8 cellular contexts compared by ENCODE assay signal in genomic region chr12:46372131-46372851, GRCh38. TPM values are rescaled to one million over a fixed set of nuclear protein-coding genes. Genes with fewer than 3 reads are reported as not detected.
DNase-seq lines count a peak whose midpoint lies in the region; ATAC-seq, FAIRE-seq and TF ChIP-seq lines count a peak whose summit lies in the region.

Gene SLC38A2, minus strand, starts transcription at chr12:46372773. Its CDS starts 1,480 bp downstream, at chr12:46371293.

- DNase-seq in GDM1 (lab: John Stamatoyannopoulos, UW) (peak; percentile 86), H54 (ENCODE audit: insufficient read length, low spot score) (peak; percentile 83), MG63 (peak; percentile 98), SK-N-SH (peak; percentile 82), globus pallidus (ENCODE audit: low spot score) (peak; percentile 96), omental fat pad (ENCODE audit: low spot score) (peak; percentile 92), thoracic aorta (ENCODE audit: low spot score) (peak; percentile 88)

- TF ChIP-seq CTCF in SK-N-SH (IDR thresholded peaks at IDR 0.05) (no peak), omental fat pad (IDR thresholded peaks at IDR 0.05) (no peak), thoracic aorta (IDR thresholded peaks at IDR 0.05) (no peak)

- peaks cover 48% of the 10 kb centered on the region for H3K4me1 Mint-ChIP-seq in activated naive CD4-positive, alpha-beta T cell treated with anti-CD3 and anti-CD28 coated beads, Interleukin-2, amount 50 U/mL, for 24 hours

- H3K27ac ChIP-seq in SK-N-SH (ENCODE audit: low read depth in 2 of 2, low read length in 1 of 2) (peak within 1 kb of the TSS; percentile 94 to 97), thoracic aorta (peak within 1 kb of the TSS; percentile 96 to 99)

- no peaks in the 10 kb centered on the region for H3K27me3 Mint-ChIP-seq in activated naive CD4-positive, alpha-beta T cell treated with anti-CD3 and anti-CD28 coated beads, Interleukin-2, amount 50 U/mL, for 24 hours

- H3K9me2 ChIP-seq in SK-N-SH = no peaks in the 10 kb centered on the region

- TF ChIP-seq POLR2A in H54 (IDR thresholded peaks at IDR 0.05; ENCODE audit: low read depth, low read length) = peak; percentile 99

- peak within 1 kb of the TSS; percentile 71 for H2AFZ ChIP-seq in SK-N-SH (ENCODE audit: low read depth)

- H3K27ac Mint-ChIP-seq in activated naive CD4-positive, alpha-beta T cell treated with anti-CD3 and anti-CD28 coated beads, Interleukin-2, amount 50 U/mL, for 24 hours = peak within 1 kb of the TSS; percentile 99

- POLR2A ChIA-PET in SK-N-SH (lab: Yijun Ruan, JAX) = interaction anchor here (0.7 to 1.8 kb wide), 6 partner anchors 10 to 106 kb away, joined by 3 to 9 read pairs (median 3); partner anchors contain the start of gene SLC38A1

- H3K4me3 ChIP-seq in MG63 (peak within 1 kb of the TSS; percentile 88), SK-N-SH (ENCODE audit: low read depth in 2 of 2, low read length in 1 of 2) (peak within 1 kb of the TSS; percentile 70 to 82), thoracic aorta (peak within 1 kb of the TSS; percentile 95)

- no peaks in the 10 kb centered on the region for H3K9me3 ChIP-seq in MG63
- H3K9me3 ChIP-seq in SK-N-SH = no peaks in the 10 kb centered on the region
- H3K9me3 ChIP-seq in thoracic aorta = no peaks in the 10 kb centered on the region

- peaks cover 31% of the 10 kb centered on the region for H3K36me3 Mint-ChIP-seq in activated naive CD4-positive, alpha-beta T cell treated with anti-CD3 and anti-CD28 coated beads, Interleukin-2, amount 50 U/mL, for 24 hours

- WGBS in SK-N-SH (ENCODE audit: low lambda C conversion rate) = 1% methylated on average over 48 of the region's 77 CpGs

- H3K9me3 Mint-ChIP-seq in activated naive CD4-positive, alpha-beta T cell treated with anti-CD3 and anti-CD28 coated beads, Interleukin-2, amount 50 U/mL, for 24 hours = no peaks in the 10 kb centered on the region

- H3K36me3 ChIP-seq in MG63 (peaks cover 50% of the 10 kb centered on the region), SK-N-SH (replicated peaks in 1 of 2; ENCODE audit: control insufficient read depth in 1 of 2, insufficient read depth in 2 of 2, low read length in 1 of 2) (peaks cover 38 to 39% of the 10 kb centered on the region in 2 experiments), thoracic aorta (peaks cover 29% of the 10 kb centered on the region)

- peaks cover 51% of the 10 kb centered on the region for H4K20me1 ChIP-seq in SK-N-SH (ENCODE audit: insufficient read depth)

- H3K9ac ChIP-seq in SK-N-SH = peak within 1 kb of the TSS; percentile 100

- no peak for FAIRE-seq in H54 (lab: Jason Lieb, UNC)

- peak within 1 kb of the TSS; percentile 86 for H3K4me2 ChIP-seq in SK-N-SH

- peaks cover 49% of the 10 kb centered on the region for H3F3A ChIP-seq in SK-N-SH (replicated peaks; ENCODE audit: insufficient read depth)

- H3K27me3 ChIP-seq in MG63 = no peaks in the 10 kb centered on the region
- H3K27me3 ChIP-seq in SK-N-SH (ENCODE audit: insufficient read depth) = no peaks in the 10 kb centered on the region
- H3K27me3 ChIP-seq in thoracic aorta (replicated peaks; ENCODE audit: insufficient read depth) = no peaks in the 10 kb centered on the region

- H3K4me3 Mint-ChIP-seq in activated naive CD4-positive, alpha-beta T cell treated with anti-CD3 and anti-CD28 coated beads, Interleukin-2, amount 50 U/mL, for 24 hours = peak within 1 kb of the TSS; percentile 98

- CTCF ChIA-PET in SK-N-SH (lab: Yijun Ruan, JAX) = interaction anchor here (0.7 to 1.0 kb wide), 2 partner anchors 10 to 384 kb away, joined by 3 to 4 read pairs; no protein-coding TSS in a partner anchor

- TF ChIP-seq EP300 in SK-N-SH (IDR thresholded peaks at IDR 0.05; ENCODE audit: borderline replicate concordance in 1 of 2, low read depth in 1 of 2, low read length in 1 of 2) = peak in 1 of 2 experiments; percentile 37; a peak in 1 of 4 replicates

- TF ChIP-seq RAD21 in SK-N-SH (IDR thresholded peaks at IDR 0.05; ENCODE audit: low read length) = no peak

- ATAC-seq in omental fat pad (ENCODE audit: low FRiP score) = peak; percentile 97
- ATAC-seq in thoracic aorta (ENCODE audit: insufficient number of reproducible peaks, low FRiP score, low read depth) = peak; percentile 90

- peaks cover 15 to 27% of the 10 kb centered on the region in 2 experiments; a peak in 3 of 4 replicates for H3K4me1 ChIP-seq in SK-N-SH (ENCODE audit: control insufficient read depth in 1 of 2, insufficient read depth in 2 of 2, low read depth in 1 of 2, low read length in 1 of 2)
- peaks cover 31 to 40% of the 10 kb centered on the region in 2 donors for H3K4me1 ChIP-seq in thoracic aorta (ENCODE audit: control insufficient read depth in 1 of 2, low read depth in 2 of 2)

- H3K79me2 ChIP-seq in SK-N-SH (ENCODE audit: insufficient read depth) = peaks cover 52% of the 10 kb centered on the region

TF ChIP-seq in SK-N-SH, 30 proteins besides CTCF, POLR2A, EP300 and RAD21 (continues in another document):
- TF ChIP-seq MXI1 (IDR thresholded peaks at IDR 0.05; ENCODE audit: low read depth, low read length) (peak; percentile 85), IRF3 (IDR thresholded peaks at IDR 0.05; ENCODE audit: low read depth, low read length) (no peak), RCOR1 (IDR thresholded peaks at IDR 0.05; ENCODE audit: low read length) (peak; percentile 3; the same call in 1 of the 2 replicates), NFIC (IDR thresholded peaks at IDR 0.05; ENCODE audit: borderline replicate concordance) (no peak; the same call in 1 of the 2 replicates), SIN3A (IDR thresholded peaks at IDR 0.05; ENCODE audit: borderline replicate concordance, low read depth, low read length) (peak; percentile 96), TEAD4 (IDR thresholded peaks at IDR 0.05; ENCODE audit: borderline replicate concordance, insufficient read depth) (peak; percentile 38; the same call in 1 of the 2 replicates), USF2 (IDR thresholded peaks at IDR 0.05; ENCODE audit: borderline replicate concordance, low read depth, low read length) (no peak), MEF2A (IDR thresholded peaks at IDR 0.05; ENCODE audit: borderline replicate concordance, low read depth) (peak; percentile 42; the same call in 1 of the 2 replicates), CHD2 (IDR thresholded peaks at IDR 0.05; ENCODE audit: low read length, partially characterized antibody) (peak; percentile 10)
- TF ChIP-seq, protein P1, sequence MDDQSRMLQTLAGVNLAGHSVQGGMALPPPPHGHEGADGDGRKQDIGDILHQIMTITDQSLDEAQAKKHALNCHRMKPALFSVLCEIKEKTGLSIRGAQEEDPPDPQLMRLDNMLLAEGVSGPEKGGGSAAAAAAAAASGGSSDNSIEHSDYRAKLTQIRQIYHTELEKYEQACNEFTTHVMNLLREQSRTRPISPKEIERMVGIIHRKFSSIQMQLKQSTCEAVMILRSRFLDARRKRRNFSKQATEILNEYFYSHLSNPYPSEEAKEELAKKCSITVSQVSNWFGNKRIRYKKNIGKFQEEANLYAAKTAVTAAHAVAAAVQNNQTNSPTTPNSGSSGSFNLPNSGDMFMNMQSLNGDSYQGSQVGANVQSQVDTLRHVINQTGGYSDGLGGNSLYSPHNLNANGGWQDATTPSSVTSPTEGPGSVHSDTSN (IDR thresholded peaks at IDR 0.05) = peak; percentile 31; the same call in 1 of the 2 replicates
- TF ChIP-seq, protein P2, sequence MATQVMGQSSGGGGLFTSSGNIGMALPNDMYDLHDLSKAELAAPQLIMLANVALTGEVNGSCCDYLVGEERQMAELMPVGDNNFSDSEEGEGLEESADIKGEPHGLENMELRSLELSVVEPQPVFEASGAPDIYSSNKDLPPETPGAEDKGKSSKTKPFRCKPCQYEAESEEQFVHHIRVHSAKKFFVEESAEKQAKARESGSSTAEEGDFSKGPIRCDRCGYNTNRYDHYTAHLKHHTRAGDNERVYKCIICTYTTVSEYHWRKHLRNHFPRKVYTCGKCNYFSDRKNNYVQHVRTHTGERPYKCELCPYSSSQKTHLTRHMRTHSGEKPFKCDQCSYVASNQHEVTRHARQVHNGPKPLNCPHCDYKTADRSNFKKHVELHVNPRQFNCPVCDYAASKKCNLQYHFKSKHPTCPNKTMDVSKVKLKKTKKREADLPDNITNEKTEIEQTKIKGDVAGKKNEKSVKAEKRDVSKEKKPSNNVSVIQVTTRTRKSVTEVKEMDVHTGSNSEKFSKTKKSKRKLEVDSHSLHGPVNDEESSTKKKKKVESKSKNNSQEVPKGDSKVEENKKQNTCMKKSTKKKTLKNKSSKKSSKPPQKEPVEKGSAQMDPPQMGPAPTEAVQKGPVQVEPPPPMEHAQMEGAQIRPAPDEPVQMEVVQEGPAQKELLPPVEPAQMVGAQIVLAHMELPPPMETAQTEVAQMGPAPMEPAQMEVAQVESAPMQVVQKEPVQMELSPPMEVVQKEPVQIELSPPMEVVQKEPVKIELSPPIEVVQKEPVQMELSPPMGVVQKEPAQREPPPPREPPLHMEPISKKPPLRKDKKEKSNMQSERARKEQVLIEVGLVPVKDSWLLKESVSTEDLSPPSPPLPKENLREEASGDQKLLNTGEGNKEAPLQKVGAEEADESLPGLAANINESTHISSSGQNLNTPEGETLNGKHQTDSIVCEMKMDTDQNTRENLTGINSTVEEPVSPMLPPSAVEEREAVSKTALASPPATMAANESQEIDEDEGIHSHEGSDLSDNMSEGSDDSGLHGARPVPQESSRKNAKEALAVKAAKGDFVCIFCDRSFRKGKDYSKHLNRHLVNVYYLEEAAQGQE (IDR thresholded peaks at IDR 0.05; ENCODE audit: low read depth, low read length) = peak; percentile 81; the same call in 1 of the 2 replicates

RNA-seq across cellular contexts. Expression of gene SLC38A2, which starts in this region (rescaled TPM):
- total RNA-seq in MG63 (2014; rRNA removed; shearing (Covaris generic); ENCODE audit: low replicate concordance) = 331 and 535 TPM in 2 replicates
- 135 and 191 TPM in 2 replicates for polyA plus RNA-seq in SK-N-SH (2012; rRNA removed)
- polyA plus RNA-seq in SK-N-SH (2012; cell fraction: cytosol; rRNA removed) = 133 and 142 TPM in 2 replicates
- polyA plus RNA-seq in SK-N-SH (2012; cell fraction: nucleus; rRNA removed) = 395 and 464 TPM in 2 replicates
- total RNA-seq in omental fat pad = 100 to 1,000 TPM; 379 to 669 (median 479) TPM
- total RNA-seq in thoracic aorta = 100 to 1,000 TPM; 334 to 384 TPM

Comparison
In these comparisons a context has a peak if more than half of its experiments do, and no peak if none do; other contexts are left out.
1. Peak in every context shown above with its lines: DNase-seq, ATAC-seq, H3K4me3 ChIP-seq and H3K27ac ChIP-seq.